In the genomic region with DNA sequence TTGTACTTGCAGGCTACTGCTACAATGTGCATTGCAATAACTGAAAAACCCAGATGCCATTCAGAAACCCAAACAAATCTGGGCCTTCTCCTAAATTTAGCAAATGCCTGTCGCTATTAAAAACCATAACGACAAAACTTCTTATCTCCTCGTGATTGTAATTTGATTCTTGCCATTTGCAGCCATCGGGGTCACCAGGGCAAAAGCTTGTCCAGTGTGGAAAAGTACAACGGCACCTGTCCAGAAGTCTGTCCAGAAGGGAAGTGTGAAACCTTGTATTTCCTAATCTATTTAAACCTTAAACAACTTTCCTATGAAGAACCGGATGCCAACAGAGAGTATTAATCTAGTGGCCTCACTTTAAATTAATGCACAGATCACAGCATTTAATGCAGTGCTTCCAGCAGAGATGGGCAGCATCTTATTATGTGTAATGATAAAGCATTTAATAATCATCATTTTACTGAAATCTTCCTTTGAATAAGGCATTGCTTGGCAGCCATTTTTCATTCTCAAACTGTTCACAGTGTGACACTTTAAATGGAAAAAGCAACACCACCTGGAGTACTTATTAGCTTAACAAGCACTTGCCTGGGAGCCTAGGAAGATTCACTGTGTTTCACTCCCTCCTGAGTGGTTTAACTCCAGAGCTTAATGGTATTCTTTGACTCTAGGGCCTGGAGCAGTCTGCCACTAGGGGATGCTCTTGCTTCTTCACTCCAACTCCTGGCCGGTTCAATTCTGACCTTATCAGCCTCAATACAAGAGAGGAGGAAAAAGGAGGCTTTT, we compare ENCODE assay signal across 9 cellular contexts. TPM values are rescaled to one million over a fixed set of nuclear protein-coding genes. Genes with fewer than 3 reads are reported as not detected.
DNase-seq lines count a peak whose midpoint lies in the region; FAIRE-seq and TF ChIP-seq lines count a peak whose summit lies in the region.
"Had no signal": no experiment of that assay in that cellular context is flagged by ENCODE, and none has a peak within 500 bp of the region (broad histone marks: within the 10 kb centered on the region; RNA-seq: fewer than 3 reads in every experiment).

No MANE protein-coding gene starts in this region.

- H3K9ac ChIP-seq in Karpas-422 (ENCODE audit: low read length) (no peak overlapping the region), liver (ENCODE audit: low read depth in 1 of 2, low read length in 2 of 2) (peak overlapping the region in 1 of 2 donors; percentile 26)

- H3K36me3 ChIP-seq in Karpas-422 (ENCODE audit: insufficient read depth, low read length): no peaks in the 10 kb centered on the region
- no peaks in the 10 kb centered on the region for H3K36me3 ChIP-seq in liver (ENCODE audit: control insufficient read depth in 4 of 4, insufficient read depth in 3 of 4, low read depth in 1 of 4, low read length in 3 of 4)
- H3K36me3 ChIP-seq: neutrophil had no signal

- H2AFZ ChIP-seq in Karpas-422 (ENCODE audit: low read length): no peak overlapping the region

- TF ChIP-seq CTCF in choroid plexus epithelial cell (conservative IDR thresholded peaks at IDR 0.05; ENCODE audit: low read depth, low read length) (peak; percentile 100), liver (IDR thresholded peaks at IDR 0.05; ENCODE audit: low read depth, low read length, missing input control) (peak; percentile 97)

- 19% methylated on average over 7 of the region's 7 CpGs for whole genome bisulfite sequencing in liver

- H3K27me3 ChIP-seq in Karpas-422 (ENCODE audit: low read length) (no peaks in the 10 kb centered on the region), liver (ENCODE audit: control insufficient read depth in 4 of 4, insufficient read depth in 4 of 4, low read length in 3 of 4) (no peaks in the 10 kb centered on the region)

- no peak overlapping the region for H3K4me3 ChIP-seq in Karpas-422 (ENCODE audit: low read length)
- H3K4me3 ChIP-seq in choroid plexus epithelial cell (ENCODE audit: low read depth, low read length): no peak overlapping the region
- H3K4me3 ChIP-seq in liver (ENCODE audit: low read depth in 1 of 3, low read length in 3 of 3): no peak overlapping the region

- H3K9me3 ChIP-seq in Karpas-422 (ENCODE audit: low read length): no peaks in the 10 kb centered on the region
- H3K9me3 ChIP-seq in liver (ENCODE audit: control insufficient read depth in 4 of 4, low read length in 3 of 4): no peaks in the 10 kb centered on the region
- H3K9me3 ChIP-seq: neutrophil had no signal

- H3K4me2 ChIP-seq in Karpas-422 (ENCODE audit: low read depth, low read length, poor library complexity, severe bottlenecking): no peak overlapping the region

- TF ChIP-seq RAD21 in liver (IDR thresholded peaks at IDR 0.05): peak; percentile 98 to 99

- TF ChIP-seq POLR2A in H54 (IDR thresholded peaks at IDR 0.05; ENCODE audit: low read depth, low read length): no peak

- no peaks in the 10 kb centered on the region for H3K9me2 ChIP-seq in Karpas-422 (replicated peaks; ENCODE audit: insufficient read depth, low read length)

- peak; percentile 50 for DNase-seq in stimulated activated CD4-positive, alpha-beta T cell treated with anti-CD3 and anti-CD28 coated beads, Interleukin-15, amount 100 ng/mL, for 24 hours
- DNase-seq in stimulated activated CD4-positive, alpha-beta T cell treated with anti-CD3 and anti-CD28 coated beads, Interleukin-12 subunit alpha, Interleukin-12 subunit beta, amount 100 ng/mL, for 4 hours: no peak
- DNase-seq in H54 (ENCODE audit: insufficient read length, low spot score): peak; percentile 53
- peak; percentile 84 for DNase-seq in Karpas-422
- peak; percentile 63 for DNase-seq in RKO (ENCODE audit: low spot score)
- DNase-seq in choroid plexus epithelial cell (ENCODE audit: low read depth): peak; percentile 94

- FAIRE-seq in H54 (lab: Jason Lieb, UNC): peak; percentile 95

- no peaks in the 10 kb centered on the region for H3K79me2 ChIP-seq in Karpas-422 (ENCODE audit: low read length)

- H3K4me1 ChIP-seq in Karpas-422 (ENCODE audit: low read length): no peaks in the 10 kb centered on the region
- peaks cover 0 to 18% (median 14%) of the 10 kb centered on the region in 4 donors for H3K4me1 ChIP-seq in liver (ENCODE audit: control insufficient read depth in 4 of 4, insufficient read depth in 4 of 4, low read length in 3 of 4)

- no peaks in the 10 kb centered on the region for H4K20me1 ChIP-seq in Karpas-422 (ENCODE audit: insufficient read depth, low read depth, low read length)

- H3K27ac ChIP-seq in Karpas-422 (ENCODE audit: low read length): no peak overlapping the region
- H3K27ac ChIP-seq in liver (ENCODE audit: low read depth in 1 of 2, low read length in 2 of 2): peak overlapping the region; percentile 36 to 43
- H3K27ac ChIP-seq in temporal lobe (ENCODE audit: low read depth, low read length): peak overlapping the region; percentile 27
- H3K27ac ChIP-seq: neutrophil had no signal

TF ChIP-seq in liver, 16 proteins besides CTCF, POLR2A, EP300 and RAD21:
- TF ChIP-seq JUND (IDR thresholded peaks at IDR 0.05) (no peak), EGR1 (IDR thresholded peaks at IDR 0.05; ENCODE audit: low read depth in 2 of 2) (no peak), FOXA1 (IDR thresholded peaks at IDR 0.05) (no peak), FOXA2 (IDR thresholded peaks at IDR 0.05) (no peak), YY1 (IDR thresholded peaks at IDR 0.05) (peak; percentile 52), NR2F2 (IDR thresholded peaks at IDR 0.05) (peak; percentile 46), GABPA (IDR thresholded peaks at IDR 0.05 in 1 of 2, conservative IDR thresholded peaks at IDR 0.05 in 1 of 2) (no peak), SP1 (IDR thresholded peaks at IDR 0.05) (peak; percentile 56), HNF4G (IDR thresholded peaks at IDR 0.05) (no peak), RXRA (IDR thresholded peaks at IDR 0.05) (peak; percentile 37 to 48), TAF1 (conservative IDR thresholded peaks at IDR 0.05) (no peak), HNF4A (conservative IDR thresholded peaks at IDR 0.05) (peak in 1 of 2 donors; percentile 49)
- TF ChIP-seq, protein P1, sequence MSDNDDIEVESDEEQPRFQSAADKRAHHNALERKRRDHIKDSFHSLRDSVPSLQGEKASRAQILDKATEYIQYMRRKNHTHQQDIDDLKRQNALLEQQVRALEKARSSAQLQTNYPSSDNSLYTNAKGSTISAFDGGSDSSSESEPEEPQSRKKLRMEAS (IDR thresholded peaks at IDR 0.05): peak; percentile 18
- TF ChIP-seq, protein P2, sequence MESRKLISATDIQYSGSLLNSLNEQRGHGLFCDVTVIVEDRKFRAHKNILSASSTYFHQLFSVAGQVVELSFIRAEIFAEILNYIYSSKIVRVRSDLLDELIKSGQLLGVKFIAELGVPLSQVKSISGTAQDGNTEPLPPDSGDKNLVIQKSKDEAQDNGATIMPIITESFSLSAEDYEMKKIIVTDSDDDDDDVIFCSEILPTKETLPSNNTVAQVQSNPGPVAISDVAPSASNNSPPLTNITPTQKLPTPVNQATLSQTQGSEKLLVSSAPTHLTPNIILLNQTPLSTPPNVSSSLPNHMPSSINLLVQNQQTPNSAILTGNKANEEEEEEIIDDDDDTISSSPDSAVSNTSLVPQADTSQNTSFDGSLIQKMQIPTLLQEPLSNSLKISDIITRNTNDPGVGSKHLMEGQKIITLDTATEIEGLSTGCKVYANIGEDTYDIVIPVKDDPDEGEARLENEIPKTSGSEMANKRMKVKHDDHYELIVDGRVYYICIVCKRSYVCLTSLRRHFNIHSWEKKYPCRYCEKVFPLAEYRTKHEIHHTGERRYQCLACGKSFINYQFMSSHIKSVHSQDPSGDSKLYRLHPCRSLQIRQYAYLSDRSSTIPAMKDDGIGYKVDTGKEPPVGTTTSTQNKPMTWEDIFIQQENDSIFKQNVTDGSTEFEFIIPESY (IDR thresholded peaks at IDR 0.05): no peak
- TF ChIP-seq, protein P3, sequence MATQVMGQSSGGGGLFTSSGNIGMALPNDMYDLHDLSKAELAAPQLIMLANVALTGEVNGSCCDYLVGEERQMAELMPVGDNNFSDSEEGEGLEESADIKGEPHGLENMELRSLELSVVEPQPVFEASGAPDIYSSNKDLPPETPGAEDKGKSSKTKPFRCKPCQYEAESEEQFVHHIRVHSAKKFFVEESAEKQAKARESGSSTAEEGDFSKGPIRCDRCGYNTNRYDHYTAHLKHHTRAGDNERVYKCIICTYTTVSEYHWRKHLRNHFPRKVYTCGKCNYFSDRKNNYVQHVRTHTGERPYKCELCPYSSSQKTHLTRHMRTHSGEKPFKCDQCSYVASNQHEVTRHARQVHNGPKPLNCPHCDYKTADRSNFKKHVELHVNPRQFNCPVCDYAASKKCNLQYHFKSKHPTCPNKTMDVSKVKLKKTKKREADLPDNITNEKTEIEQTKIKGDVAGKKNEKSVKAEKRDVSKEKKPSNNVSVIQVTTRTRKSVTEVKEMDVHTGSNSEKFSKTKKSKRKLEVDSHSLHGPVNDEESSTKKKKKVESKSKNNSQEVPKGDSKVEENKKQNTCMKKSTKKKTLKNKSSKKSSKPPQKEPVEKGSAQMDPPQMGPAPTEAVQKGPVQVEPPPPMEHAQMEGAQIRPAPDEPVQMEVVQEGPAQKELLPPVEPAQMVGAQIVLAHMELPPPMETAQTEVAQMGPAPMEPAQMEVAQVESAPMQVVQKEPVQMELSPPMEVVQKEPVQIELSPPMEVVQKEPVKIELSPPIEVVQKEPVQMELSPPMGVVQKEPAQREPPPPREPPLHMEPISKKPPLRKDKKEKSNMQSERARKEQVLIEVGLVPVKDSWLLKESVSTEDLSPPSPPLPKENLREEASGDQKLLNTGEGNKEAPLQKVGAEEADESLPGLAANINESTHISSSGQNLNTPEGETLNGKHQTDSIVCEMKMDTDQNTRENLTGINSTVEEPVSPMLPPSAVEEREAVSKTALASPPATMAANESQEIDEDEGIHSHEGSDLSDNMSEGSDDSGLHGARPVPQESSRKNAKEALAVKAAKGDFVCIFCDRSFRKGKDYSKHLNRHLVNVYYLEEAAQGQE (IDR thresholded peaks at IDR 0.05): no peak
- TF ChIP-seq, protein P4, sequence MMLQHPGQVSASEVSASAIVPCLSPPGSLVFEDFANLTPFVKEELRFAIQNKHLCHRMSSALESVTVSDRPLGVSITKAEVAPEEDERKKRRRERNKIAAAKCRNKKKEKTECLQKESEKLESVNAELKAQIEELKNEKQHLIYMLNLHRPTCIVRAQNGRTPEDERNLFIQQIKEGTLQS (IDR thresholded peaks at IDR 0.05): no peak

RNA-seq across cellular contexts. Expression of a gene that starts 4.9 kb away (rescaled TPM):
- total RNA-seq in Karpas-422 (2014; rRNA removed; shearing (Covaris generic); ENCODE audit: low replicate concordance): not detected in 2 replicates
- total RNA-seq in liver (100 to 1,000 TPM in 1 of 2 donors, 10 to 100 TPM in 1; 25.5 to 268 TPM), temporal lobe (4.4 TPM)
- 100 to 1,000 TPM in 1 of 2 donors, 10 to 100 TPM in 1; 64.9 to 155 TPM for polyA plus RNA-seq in liver
